1 cellular context compared by ENCODE assay signal in the genomic region with DNA sequence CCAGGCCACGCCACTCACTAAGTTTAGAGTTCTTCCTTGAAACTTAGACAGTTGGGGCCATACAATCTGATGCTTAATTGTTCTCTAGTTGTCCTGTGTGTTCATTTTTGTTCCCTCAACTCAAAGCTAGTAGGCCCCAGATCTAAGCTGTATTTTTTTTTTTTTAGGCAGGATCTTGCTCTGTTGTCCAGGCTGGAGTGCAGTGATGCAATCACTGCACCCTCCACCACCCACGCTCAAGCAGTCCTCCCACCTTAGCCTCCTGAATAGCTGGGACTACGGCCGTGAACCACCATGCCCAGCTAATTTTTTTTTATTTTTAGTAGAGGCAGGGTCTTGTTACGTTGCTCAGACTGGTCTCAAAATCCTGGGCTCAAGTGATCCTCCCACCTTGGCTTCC.
TF ChIP-seq lines count a peak whose summit lies in the region.

No MANE protein-coding gene starts in this region.

TF ChIP-seq in IMR-90, 13 proteins besides CTCF, POLR2A, EP300 and RAD21:
- TF ChIP-seq CEBPB (IDR thresholded peaks at IDR 0.05; ENCODE audit: low read depth, low read length) (peak; percentile 57; the same call in 1 of the 2 replicates), SMC3 (IDR thresholded peaks at IDR 0.05; ENCODE audit: low read depth, low read length) (no peak)
